In the genomic region with DNA sequence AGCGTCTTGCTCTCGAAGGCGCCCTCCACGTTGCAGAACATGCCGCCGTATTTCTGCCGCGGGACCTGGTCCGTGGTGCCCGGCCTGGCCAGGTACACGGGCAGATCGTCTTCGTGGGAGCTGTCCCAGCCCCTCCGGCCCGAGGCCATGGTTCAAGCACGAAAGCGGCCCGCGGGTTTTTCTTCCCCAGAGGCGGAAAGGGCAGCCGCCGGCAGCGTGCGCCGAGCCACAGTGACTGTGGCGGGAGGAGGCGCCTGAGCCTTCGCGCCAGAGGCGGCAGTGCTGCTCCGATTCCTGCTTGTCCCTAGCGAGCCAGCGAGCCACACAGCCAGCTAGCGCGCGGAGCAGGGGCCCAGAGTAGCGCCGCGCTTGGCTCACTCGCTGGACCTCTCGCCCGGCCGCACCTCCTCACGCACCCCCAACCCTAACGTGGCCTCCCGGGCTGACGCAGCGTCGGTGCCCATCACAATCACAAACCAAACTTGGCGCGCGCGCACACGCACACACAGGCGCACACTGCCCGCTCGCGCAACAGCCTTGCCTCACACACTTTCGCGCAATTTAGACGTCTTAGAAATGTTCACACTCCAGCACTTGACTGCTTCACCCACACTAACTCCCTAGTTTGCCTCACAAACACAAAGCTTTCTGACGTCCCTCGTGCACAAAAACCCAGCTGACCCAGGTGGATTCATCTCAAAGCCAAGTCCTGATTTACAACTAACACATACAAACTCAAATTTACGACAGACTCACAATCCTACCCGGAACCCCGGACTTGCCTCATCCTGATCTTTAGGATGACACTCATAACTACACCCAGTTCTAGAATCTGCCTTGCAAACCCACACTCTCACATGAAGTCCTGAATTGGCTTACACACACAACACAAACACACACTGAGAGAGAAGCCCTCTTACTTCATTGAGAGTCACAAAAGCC, we compare ENCODE assay signal across 8 cellular contexts. TPM values are rescaled to one million over a fixed set of nuclear protein-coding genes. Genes with fewer than 3 reads are reported as not detected.
DNase-seq lines count a peak whose midpoint lies in the region; ATAC-seq and TF ChIP-seq lines count a peak whose summit lies in the region.

A gene (minus strand): TSS at position 359 of the 942 bp plus-strand sequence. CDS start 210 bp downstream, at position 149.

- TF ChIP-seq CTCF in left ventricle myocardium inferior (IDR thresholded peaks at IDR 0.05; ENCODE audit: borderline replicate concordance) (peak; percentile 52), parathyroid adenoma (IDR thresholded peaks at IDR 0.05) (no peak), OCI-LY7 (conservative IDR thresholded peaks at IDR 0.05; ENCODE audit: low read length) (no peak)

- no peak for ATAC-seq in HG03469 (IDR thresholded peaks at IDR 0.05; ENCODE audit: unreplicated experiment)

- H3K9ac ChIP-seq in parathyroid adenoma = no peak within 1 kb of the TSS

- no peaks in the 10 kb centered on the region for H3K79me2 ChIP-seq in parathyroid adenoma
- H3K79me2 ChIP-seq in OCI-LY7 (ENCODE audit: insufficient read depth, low read depth, low read length) = no peaks in the 10 kb centered on the region

- DNase-seq in DMS79 treated with DMSO at 0.1 percent for 48 hours (lab: John Stamatoyannopoulos, UW) (peak; percentile 33), DMS79 (lab: John Stamatoyannopoulos, UW) (no peak), NCI-H2029 (lab: John Stamatoyannopoulos, UW) (peak; percentile 69), amniotic stem cell (lab: John Stamatoyannopoulos, UW) (peak; percentile 31), left ventricle myocardium inferior (peak; percentile 74), OCI-LY7 (ENCODE audit: low spot score) (no peak)

- H3K27ac ChIP-seq in left ventricle myocardium inferior (replicated peaks) (peak within 1 kb of the TSS; percentile 86), parathyroid adenoma (no peak within 1 kb of the TSS), OCI-LY7 (ENCODE audit: low read depth, low read length, poor library complexity, severe bottlenecking) (no peak within 1 kb of the TSS)

- no peaks in the 10 kb centered on the region for H3K9me2 ChIP-seq in OCI-LY7 (ENCODE audit: insufficient read depth, low read length)

- peaks cover 30% of the 10 kb centered on the region for H3K27me3 ChIP-seq in left ventricle myocardium inferior (ENCODE audit: low read depth)
- no peaks in the 10 kb centered on the region for H3K27me3 ChIP-seq in parathyroid adenoma (ENCODE audit: control insufficient read depth, insufficient read depth, low read length)

- H3K4me3 ChIP-seq in left ventricle myocardium inferior (peak within 1 kb of the TSS; percentile 76), parathyroid adenoma (ENCODE audit: low read depth, low read length) (peak within 1 kb of the TSS; percentile 42), OCI-LY7 (ENCODE audit: low read depth, low read length, poor library complexity, severe bottlenecking) (no peak within 1 kb of the TSS)

- H3K4me1 ChIP-seq in left ventricle myocardium inferior = peaks cover 40% of the 10 kb centered on the region
- H3K4me1 ChIP-seq in parathyroid adenoma = no peaks in the 10 kb centered on the region
- H3K4me1 ChIP-seq in OCI-LY7 (ENCODE audit: insufficient read depth, low read length, poor library complexity, severe bottlenecking) = no peaks in the 10 kb centered on the region

- intact Hi-C loops in left ventricle myocardium inferior (cut with micrococcal nuclease) = no loop called here
- intact Hi-C loops in OCI-LY7 (cut with micrococcal nuclease; ENCODE audit: unreplicated experiment) = no loop called here

- no peaks in the 10 kb centered on the region for H4K20me1 ChIP-seq in OCI-LY7 (ENCODE audit: insufficient read depth, low read length)

- CTCF ChIA-PET in OCI-LY7 (lab: Charles Lee; ENCODE audit: unreplicated experiment) = no interaction called here

- POLR2A ChIA-PET in OCI-LY7 (lab: Charles Lee) = no interaction called here

- H3K4me2 ChIP-seq in parathyroid adenoma (ENCODE audit: low read length) = peak within 1 kb of the TSS; percentile 56
- H3K4me2 ChIP-seq in OCI-LY7 (ENCODE audit: low read length) = no peak within 1 kb of the TSS

- BruUV-seq in OCI-LY7 (replicated peaks; lab: Mats Ljungman, UMichigan) = no TSS peak

- H2AFZ ChIP-seq in parathyroid adenoma = peak within 1 kb of the TSS; percentile 66
- H2AFZ ChIP-seq in OCI-LY7 (ENCODE audit: low read length) = no peak within 1 kb of the TSS

- H3K36me3 ChIP-seq in left ventricle myocardium inferior = no peaks in the 10 kb centered on the region
- H3K36me3 ChIP-seq in parathyroid adenoma (ENCODE audit: control insufficient read depth, insufficient read depth, low read length) = no peaks in the 10 kb centered on the region
- no peaks in the 10 kb centered on the region for H3K36me3 ChIP-seq in OCI-LY7 (ENCODE audit: insufficient read depth, low read length)

- H3K9me3 ChIP-seq in left ventricle myocardium inferior (replicated peaks) (no peaks in the 10 kb centered on the region), parathyroid adenoma (ENCODE audit: control insufficient read depth, low read length) (no peaks in the 10 kb centered on the region), OCI-LY7 (ENCODE audit: low read length) (no peaks in the 10 kb centered on the region)

RNA-seq across cellular contexts. Expression of the gene that starts here (rescaled TPM):
- total RNA-seq in left ventricle myocardium inferior = 20.7 TPM
- 0.70 TPM in 1 of 2 replicates, not detected in the other for total RNA-seq in OCI-LY7 (2014; rRNA removed; shearing (Covaris generic))
- total RNA-seq in OCI-LY7 (2022) = not detected in 2 replicates

Comparison
In these comparisons a context has a peak if more than half of its experiments do, and no peak if none do; other contexts are left out.
1. RNA of the gene that starts here (total RNA-seq): 20.7 TPM in left ventricle myocardium inferior (single experiment); 0.70 TPM in OCI-LY7; every median in the first group is over 10 times any median in the second.
2. DNase-seq: peak in DMS79 treated with DMSO at 0.1 percent for 48 hours (single experiment), NCI-H2029 (single experiment), amniotic stem cell (single experiment) and left ventricle myocardium inferior (single experiment); none in DMS79 (single experiment) and OCI-LY7 (single experiment).